8 cellular contexts compared by ENCODE assay signal in the genomic region with DNA sequence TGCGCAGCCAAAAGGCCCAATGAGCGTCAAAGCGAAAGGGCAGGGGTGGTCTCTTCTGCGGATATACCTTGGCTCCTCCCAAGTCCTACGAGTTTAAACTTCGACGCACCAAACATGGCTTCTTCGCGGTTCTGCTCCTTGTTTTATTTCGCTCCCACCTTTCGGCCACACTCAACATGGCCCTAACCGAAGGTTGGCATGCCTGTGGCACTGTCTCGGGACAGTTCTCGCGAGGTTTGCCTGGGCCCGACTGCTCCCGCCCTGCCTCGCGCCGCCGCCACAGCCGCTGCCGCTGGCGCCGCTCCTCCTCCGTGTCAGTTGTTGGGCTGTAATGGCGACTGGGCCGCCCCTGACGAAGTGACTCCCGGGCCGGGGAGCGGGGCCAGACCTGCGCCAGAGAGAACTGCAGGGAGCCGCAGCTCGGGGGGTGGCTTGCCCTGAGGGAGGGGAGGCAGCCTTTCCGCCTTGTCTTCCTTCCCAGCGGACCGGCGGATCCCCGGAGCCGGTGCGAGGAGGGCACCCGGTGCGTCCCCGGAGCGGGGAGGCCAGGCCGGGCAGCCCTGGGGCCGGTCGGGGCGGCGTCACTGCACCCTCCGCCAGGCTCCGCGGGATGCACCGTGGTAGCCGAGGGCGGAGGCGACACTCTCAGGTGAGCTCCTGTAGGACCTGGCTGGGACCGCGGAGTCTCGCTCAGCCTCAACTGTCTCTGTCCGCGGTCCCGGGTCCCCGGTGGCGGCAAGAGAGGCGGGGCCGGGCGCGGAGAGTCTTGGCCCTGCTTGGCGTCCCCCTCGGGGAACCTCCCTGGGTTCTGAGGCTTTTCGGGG. TPM values are rescaled to one million over a fixed set of nuclear protein-coding genes. Genes with fewer than 3 reads are reported as not detected.
DNase-seq lines count a peak whose midpoint lies in the region; ATAC-seq, FAIRE-seq and TF ChIP-seq lines count a peak whose summit lies in the region.

A gene with protein sequence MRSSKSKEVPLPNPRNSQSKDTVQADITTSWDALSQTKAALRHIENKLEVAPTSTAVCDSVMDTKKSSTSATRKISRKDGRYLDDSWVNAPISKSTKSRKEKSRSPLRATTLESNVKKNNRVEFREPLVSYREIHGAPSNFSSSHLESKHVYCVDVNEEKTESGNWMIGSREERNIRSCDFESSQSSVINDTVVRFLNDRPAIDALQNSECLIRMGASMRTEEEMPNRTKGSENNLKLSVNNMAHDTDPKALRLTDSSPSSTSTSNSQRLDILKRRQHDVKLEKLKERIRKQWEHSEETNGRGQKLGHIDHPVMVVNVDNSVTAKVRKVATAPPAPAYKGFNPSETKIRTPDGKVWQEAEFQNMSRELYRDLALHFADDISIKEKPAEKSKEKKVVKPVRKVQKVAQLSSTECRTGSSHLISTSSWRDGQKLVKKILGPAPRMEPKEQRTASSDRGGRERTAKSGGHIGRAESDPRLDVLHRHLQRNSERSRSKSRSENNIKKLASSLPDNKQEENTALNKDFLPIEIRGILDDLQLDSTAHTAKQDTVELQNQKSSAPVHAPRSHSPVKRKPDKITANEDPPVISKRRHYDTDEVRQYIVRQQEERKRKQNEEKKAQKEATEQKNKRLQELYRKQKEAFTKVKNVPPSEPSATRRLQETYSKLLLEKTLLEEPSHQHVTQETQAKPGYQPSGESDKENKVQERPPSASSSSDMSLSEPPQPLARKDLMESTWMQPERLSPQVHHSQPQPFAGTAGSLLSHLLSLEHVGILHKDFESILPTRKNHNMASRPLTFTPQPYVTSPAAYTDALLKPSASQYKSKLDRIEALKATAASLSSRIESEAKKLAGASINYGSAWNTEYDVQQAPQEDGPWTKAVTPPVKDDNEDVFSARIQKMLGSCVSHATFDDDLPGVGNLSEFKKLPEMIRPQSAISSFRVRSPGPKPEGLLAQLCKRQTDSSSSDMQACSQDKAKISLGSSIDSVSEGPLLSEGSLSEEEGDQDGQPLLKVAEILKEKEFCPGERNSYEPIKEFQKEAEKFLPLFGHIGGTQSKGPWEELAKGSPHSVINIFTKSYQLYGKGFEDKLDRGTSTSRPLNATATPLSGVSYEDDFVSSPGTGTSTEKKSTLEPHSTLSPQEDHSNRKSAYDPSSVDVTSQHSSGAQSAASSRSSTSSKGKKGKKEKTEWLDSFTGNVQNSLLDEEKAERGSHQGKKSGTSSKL (N-terminal part only) (plus strand): TSS at position 317 of the 824 bp plus-strand sequence. CDS start 31,372 bp downstream, outside the sequence.

- H3K9ac ChIP-seq in kidney (ENCODE audit: low read length in 2 of 2) = peak within 1 kb of the TSS; percentile 89 to 95

- peak; percentile 86 for ATAC-seq in HG03442 (IDR thresholded peaks at IDR 0.05; ENCODE audit: unreplicated experiment)
- ATAC-seq in activated CD4-positive, alpha-beta T cell treated with anti-CD3 and anti-CD28 coated beads for 36 hours = peak; percentile 94

- CTCF ChIA-PET in activated CD4-positive, alpha-beta T cell treated with anti-CD3 and anti-CD28 coated beads for 36 hours (lab: Charles Lee) = interaction anchor here (0.6 to 1.7 kb wide), 13 partner anchors 11 to 225 kb away, joined by 3 to 6 read pairs (median 4); a partner anchor contains a TSS

- DNase-seq in Ammon's horn (ENCODE audit: low spot score) (peak; percentile 99), GM19238 (ENCODE audit: insufficient read length, low spot score) (peak; percentile 37), NCI-H524 (lab: John Stamatoyannopoulos, UW) (peak; percentile 97 to 99), choroid plexus epithelial cell (ENCODE audit: low read depth) (peak; percentile 100), kidney (peak; percentile 99)
- DNase-seq in activated CD4-positive, alpha-beta T cell treated with anti-CD3 and anti-CD28 coated beads for 36 hours = peak; percentile 99
- peak; percentile 98 for DNase-seq in stimulated activated CD4-positive, alpha-beta T cell treated with anti-CD3 and anti-CD28 coated beads, Interleukin-15, amount 100 ng/mL, for 24 hours

- H3K4me3 ChIP-seq in choroid plexus epithelial cell (ENCODE audit: low read depth, low read length) = peak within 1 kb of the TSS; percentile 96
- H3K4me3 ChIP-seq in kidney (ENCODE audit: low read length in 2 of 2) = peak within 1 kb of the TSS; percentile 91 to 99

- H3K4me1 ChIP-seq in kidney (ENCODE audit: control insufficient read depth in 1 of 2, insufficient read depth in 1 of 2, low read depth in 1 of 2, low read length in 2 of 2) = peaks cover 4 to 5% of the 10 kb centered on the region in 2 donors

- H3K27me3 Mint-ChIP-seq in activated CD4-positive, alpha-beta T cell treated with anti-CD3 and anti-CD28 coated beads for 36 hours = no peaks in the 10 kb centered on the region

- H3K9me3 ChIP-seq in kidney (ENCODE audit: control insufficient read depth in 1 of 2, low read length in 2 of 2) = no peaks in the 10 kb centered on the region

- peak within 1 kb of the TSS; percentile 82 for H3K4me3 Mint-ChIP-seq in activated CD4-positive, alpha-beta T cell treated with anti-CD3 and anti-CD28 coated beads for 36 hours

- no peaks in the 10 kb centered on the region for H3K9me3 Mint-ChIP-seq in activated CD4-positive, alpha-beta T cell treated with anti-CD3 and anti-CD28 coated beads for 36 hours (ENCODE audit: low read depth)

- TF ChIP-seq CTCF in choroid plexus epithelial cell (conservative IDR thresholded peaks at IDR 0.05; ENCODE audit: low read depth, low read length) = no peak
- peak; percentile 6 for TF ChIP-seq CTCF in kidney (IDR thresholded peaks at IDR 0.05; ENCODE audit: borderline replicate concordance, extremely low read depth, insufficient read depth)

- POLR2A ChIA-PET in activated CD4-positive, alpha-beta T cell treated with anti-CD3 and anti-CD28 coated beads for 36 hours (lab: Charles Lee) = interaction anchor here (0.6 to 1.8 kb wide), 5 partner anchors 22 to 200 kb away, joined by 3 to 8 read pairs (median 5); a partner anchor contains a TSS

- H3K27ac ChIP-seq in kidney (ENCODE audit: low read depth in 2 of 2, low read length in 2 of 2) = peak within 1 kb of the TSS; percentile 86 to 96

- peak within 1 kb of the TSS; percentile 98 for H3K27ac Mint-ChIP-seq in activated CD4-positive, alpha-beta T cell treated with anti-CD3 and anti-CD28 coated beads for 36 hours

- peak; percentile 73 for FAIRE-seq in kidney (lab: Jason Lieb, UNC)

- no peaks in the 10 kb centered on the region for H3K36me3 ChIP-seq in kidney (ENCODE audit: control insufficient read depth in 1 of 2, insufficient read depth in 2 of 2, low read length in 2 of 2)

- intact Hi-C loops in activated CD4-positive, alpha-beta T cell treated with anti-CD3 and anti-CD28 coated beads for 36 hours (cut with DNase I, micrococcal nuclease) = loop anchor here (1.0 to 10.0 kb wide), 10 partner anchors 72 to 1227 kb away; a partner anchor contains a TSS
- intact Hi-C loops in kidney (cut with DNase I) = no loop called here

- peaks cover 4% of the 10 kb centered on the region for H3K36me3 Mint-ChIP-seq in activated CD4-positive, alpha-beta T cell treated with anti-CD3 and anti-CD28 coated beads for 36 hours (ENCODE audit: low read depth)

- peaks cover 47% of the 10 kb centered on the region for H3K4me1 Mint-ChIP-seq in activated CD4-positive, alpha-beta T cell treated with anti-CD3 and anti-CD28 coated beads for 36 hours

RNA-seq across cellular contexts. Expression of the gene that starts here (rescaled TPM):
- total RNA-seq in activated CD4-positive, alpha-beta T cell treated with anti-CD3 and anti-CD28 coated beads for 36 hours = 10 to 100 TPM; 38.2 to 42.1 TPM
- total RNA-seq in kidney = 46.5 TPM
- polyA plus RNA-seq in kidney (ENCODE audit: insufficient read depth, low read depth, low replicate concordance) = 2.8 TPM

Comparison
In these comparisons a context has a peak if more than half of its experiments do, and no peak if none do; other contexts are left out.
1. Peak in every context shown above with its lines: DNase-seq, ATAC-seq, H3K4me3 ChIP-seq and H3K27ac ChIP-seq.
2. DNase-seq: peak in every context shown above with its lines; median percentile 100 in choroid plexus epithelial cell; 99 in Ammon's horn; 99 in activated CD4-positive, alpha-beta T cell treated with anti-CD3 and anti-CD28 coated beads for 36 hours; 99 in kidney; 98 in NCI-H524; 98 in stimulated activated CD4-positive, alpha-beta T cell treated with anti-CD3 and anti-CD28 coated beads, Interleukin-15, amount 100 ng/mL, for 24 hours; 37 in GM19238.